Comparison of ENCODE assay signal across 9 cellular contexts in the genomic region with DNA sequence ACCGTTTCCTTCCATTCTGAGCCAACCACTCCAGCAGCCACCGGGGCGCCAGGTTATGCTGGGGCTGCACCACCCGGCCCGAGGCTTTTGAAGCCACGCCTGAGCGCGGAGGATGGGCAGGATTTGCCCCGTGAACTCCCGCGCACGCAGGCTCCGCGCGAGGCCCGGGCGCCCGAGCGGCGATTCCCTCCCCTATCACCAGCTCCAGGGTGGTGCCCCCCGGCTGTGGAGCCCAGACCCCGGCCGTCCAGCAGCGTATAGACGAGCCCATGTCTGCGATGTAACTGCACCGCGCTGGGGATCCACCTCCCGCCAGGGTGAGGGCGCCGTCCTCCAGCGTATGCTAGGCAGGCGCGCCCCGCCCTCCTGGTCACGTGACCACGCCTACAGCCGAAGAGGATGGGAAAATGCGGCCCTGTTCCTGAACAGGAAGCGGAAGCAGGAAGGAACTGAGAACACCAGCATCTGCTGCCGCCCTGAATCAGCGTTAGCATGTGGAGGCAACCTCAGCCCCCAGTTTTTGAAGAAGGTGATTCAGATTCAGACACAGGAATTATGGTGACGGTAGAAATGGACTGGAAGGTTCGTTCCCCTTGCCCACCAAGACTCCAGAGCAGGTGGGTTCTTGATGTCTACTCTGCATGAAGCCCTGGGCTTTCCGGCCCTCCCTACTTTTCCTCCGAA. TPM values are rescaled to one million over a fixed set of nuclear protein-coding genes. Genes with fewer than 3 reads are reported as not detected.
DNase-seq lines count a peak whose midpoint lies in the region; ATAC-seq, FAIRE-seq and TF ChIP-seq lines count a peak whose summit lies in the region.
"Had no signal": no experiment of that assay in that cellular context is flagged by ENCODE, and none has a peak within 500 bp of the region (broad histone marks: within the 10 kb centered on the region; RNA-seq: fewer than 3 reads in every experiment).

No MANE protein-coding gene starts in this region.

- peaks cover 14% of the 10 kb centered on the region for H3K4me1 ChIP-seq in keratinocyte (ENCODE audit: control insufficient read depth, extremely low read depth, insufficient read depth, low read length)

- H3K4me1 Mint-ChIP-seq in central memory CD8-positive, alpha-beta T cell: peaks cover 42% of the 10 kb centered on the region

- H3K9me3 Mint-ChIP-seq in central memory CD8-positive, alpha-beta T cell: no peaks in the 10 kb centered on the region

- H3K27ac ChIP-seq in AG04450 (ENCODE audit: low read depth, low read length): peak overlapping the region; percentile 68
- H3K27ac ChIP-seq in keratinocyte (ENCODE audit: control insufficient read depth, insufficient read depth, low read length): peak overlapping the region; percentile 56
- H3K27ac ChIP-seq: PC-9 had no signal

- FAIRE-seq in keratinocyte (lab: Jason Lieb, UNC): no peak

- CTCF ChIA-PET in AG04450 (lab: Charles Lee): no interaction called here

- H3K9me3 ChIP-seq in AG04450 (ENCODE audit: control insufficient read depth, insufficient read depth, low read length) (peaks cover 2% of the 10 kb centered on the region; the same call in 1 of the 2 replicates), keratinocyte (ENCODE audit: control insufficient read depth, low read depth, low read length) (no peaks in the 10 kb centered on the region)

- no peaks in the 10 kb centered on the region for H3K27me3 Mint-ChIP-seq in central memory CD8-positive, alpha-beta T cell

- H3K36me3 Mint-ChIP-seq in central memory CD8-positive, alpha-beta T cell (ENCODE audit: insufficient read depth): peaks cover 15% of the 10 kb centered on the region

- H3K79me2 ChIP-seq in keratinocyte (ENCODE audit: control insufficient read depth, insufficient read depth, low read length): no peaks in the 10 kb centered on the region

- H3K27me3 ChIP-seq in AG04450 (ENCODE audit: control insufficient read depth, insufficient read depth, low read length) (no peaks in the 10 kb centered on the region), keratinocyte (ENCODE audit: control insufficient read depth, extremely low read depth, insufficient read depth, low read length) (no peaks in the 10 kb centered on the region)

- H3K27ac Mint-ChIP-seq in central memory CD8-positive, alpha-beta T cell (ENCODE audit: low read depth): peak overlapping the region; percentile 93

- H3K9ac ChIP-seq in keratinocyte (ENCODE audit: control insufficient read depth, extremely low read depth, insufficient read depth, low read length): peak overlapping the region; percentile 58

- peak overlapping the region; percentile 92 for H3K4me2 ChIP-seq in keratinocyte (ENCODE audit: control insufficient read depth, extremely low read depth, insufficient read depth, low read depth, low read length)
- H3K4me2 ChIP-seq: PC-9 had no signal

- no peaks in the 10 kb centered on the region for H4K20me1 ChIP-seq in keratinocyte (ENCODE audit: control insufficient read depth, extremely low read depth, insufficient read depth, low read length)

- H3K36me3 ChIP-seq in keratinocyte (ENCODE audit: control insufficient read depth in 2 of 2, extremely low read depth in 1 of 2, insufficient read depth in 2 of 2, low read length in 2 of 2): peaks cover 12 to 15% of the 10 kb centered on the region in 2 experiments

- H3K9me1 ChIP-seq in keratinocyte (ENCODE audit: control insufficient read depth, extremely low read depth, insufficient read depth, low read length): no peaks in the 10 kb centered on the region

- peak overlapping the region; percentile 91 for H3K4me3 Mint-ChIP-seq in central memory CD8-positive, alpha-beta T cell

- dilution Hi-C loops in keratinocyte (cut with MboI; ENCODE audit: extremely low pct_ligation_motif_present, low sequenced_read_pairs): no loop called here

- TF ChIP-seq CTCF in AG04450 (IDR thresholded peaks at IDR 0.05; ENCODE audit: low read depth, low read length) (peak; percentile 29), keratinocyte (optimal IDR thresholded peaks at IDR 0.05 in 1 of 3, IDR thresholded peaks at IDR 0.05 in 1 of 3, conservative IDR thresholded peaks at IDR 0.05 in 1 of 3; ENCODE audit: extremely low read depth in 1 of 3, insufficient read depth in 2 of 3, low read length in 3 of 3) (peak; percentile 39 to 85 (median 43))

- DNase-seq in AG04450 (ENCODE audit: low read depth, low spot score): peak; percentile 71
- peak; percentile 98 for DNase-seq in NCI-H2227 (lab: John Stamatoyannopoulos, UW; ENCODE audit: unreplicated experiment)
- peak; percentile 77 to 87 (median 84) for DNase-seq in activated CD4-positive, CD25-positive, alpha-beta regulatory T cell (lab: John Stamatoyannopoulos, UW)
- peak; percentile 84 for DNase-seq in central memory CD8-positive, alpha-beta T cell (ENCODE audit: low spot score in 2 of 2)
- DNase-seq in keratinocyte (ENCODE audit: low read depth, low spot score): peak; percentile 81
- peak; percentile 88 to 95 for DNase-seq in stimulated activated CD4-positive, alpha-beta T cell treated with anti-CD3 and anti-CD28 coated beads, Interleukin-15, amount 100 ng/mL, for 1 hour (ENCODE audit: low read depth in 1 of 2, low spot score in 1 of 2)

- peak overlapping the region; percentile 90 for H2AFZ ChIP-seq in keratinocyte (ENCODE audit: control insufficient read depth, low read length)
- H2AFZ ChIP-seq: PC-9 had no signal

- ATAC-seq in GM18870 (IDR thresholded peaks at IDR 0.05; ENCODE audit: unreplicated experiment) (peak; percentile 80), HG03108 (IDR thresholded peaks at IDR 0.05; ENCODE audit: unreplicated experiment) (peak; percentile 78)
- ATAC-seq in central memory CD8-positive, alpha-beta T cell (replicated peaks; ENCODE audit: extremely low read depth, poor library complexity, severe bottlenecking): peak; percentile 75

- POLR2A ChIA-PET in AG04450 (lab: Yijun Ruan, JAX): interaction anchor here (1.1 kb wide), 1 partner anchor 344 kb away, joined by 3 read pairs; no protein-coding TSS in a partner anchor

- H3K4me3 ChIP-seq in AG04450 (ENCODE audit: low read depth, low read length) (peak overlapping the region; percentile 73), keratinocyte (ENCODE audit: control insufficient read depth in 2 of 3, extremely low read depth in 1 of 3, insufficient read depth in 2 of 3, low read depth in 1 of 3, low read length in 3 of 3) (peak overlapping the region; percentile 38 to 79 (median 63))
- H3K4me3 ChIP-seq: PC-9 had no signal

RNA-seq across cellular contexts. Expression of gene VPS26C, which starts 46.0 kb away (rescaled TPM):
- polyA plus RNA-seq in AG04450 (2011; rRNA removed) (42.7 and 45.6 TPM in 2 replicates), keratinocyte (38.6 to 46.1 TPM (median 41.3 TPM) in 3 replicates)
- 34.8 and 40.7 TPM in 2 replicates for polyA minus RNA-seq in AG04450 (2011; rRNA and poly(A)+ RNA removed)
- 19.0 TPM for polyA plus RNA-seq in keratinocyte (2011; ENCODE audit: low read depth)
- 32.5 and 49.2 TPM in 2 replicates for polyA plus RNA-seq in keratinocyte (2011; cell fraction: cytosol; rRNA removed)
- 44.7 and 48.0 TPM in 2 replicates for polyA plus RNA-seq in keratinocyte (2011; cell fraction: nucleus; rRNA removed)
- polyA plus RNA-seq in keratinocyte (2012; ENCODE audit: low replicate concordance): 31.9 and 34.7 TPM in 2 replicates
- polyA minus RNA-seq in keratinocyte: 22.3 to 39.7 TPM (median 35.9 TPM) in 3 replicates
- 48.7 TPM for polyA minus RNA-seq in keratinocyte (2011; cell fraction: cytosol; rRNA and poly(A)+ RNA removed)
- polyA minus RNA-seq in keratinocyte (2011; cell fraction: nucleus; rRNA and poly(A)+ RNA removed): 21.3 and 35.1 TPM in 2 replicates

Comparison
In these comparisons a context has a peak if more than half of its experiments do, and no peak if none do; other contexts are left out.
1. Peak in every context shown above with its lines: DNase-seq, ATAC-seq, H3K4me3 ChIP-seq and H3K27ac ChIP-seq.